In the genomic region with DNA sequence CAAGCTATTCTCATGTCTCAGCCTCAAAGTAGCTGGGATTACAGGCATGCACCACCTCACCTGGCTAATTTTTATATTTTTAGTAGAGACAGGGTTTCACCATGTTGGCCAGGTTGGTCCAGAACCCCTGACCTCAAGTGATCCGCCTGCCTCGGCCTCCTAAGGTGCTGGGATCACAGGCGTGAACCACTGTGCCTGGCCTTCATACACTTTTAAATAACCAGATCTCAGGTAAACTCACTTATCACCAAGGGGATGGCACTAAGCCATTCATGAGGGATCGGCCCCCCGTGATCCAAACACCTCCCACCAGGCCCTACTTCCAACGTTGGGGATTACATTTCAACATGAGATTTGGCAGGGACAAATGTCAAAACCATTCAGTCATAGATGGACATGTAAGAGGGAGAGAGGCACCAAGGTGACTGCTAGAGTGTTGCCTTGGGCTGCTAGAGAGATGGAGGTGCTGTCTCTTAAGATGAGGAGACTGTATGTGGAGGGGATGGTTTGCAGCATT, we compare ENCODE assay signal across 29 cellular contexts.
"Had no signal": no experiment of that assay in that cellular context is flagged by ENCODE, and none has a peak within 500 bp of the region (broad histone marks: within the 10 kb centered on the region; RNA-seq: fewer than 3 reads in every experiment).

No MANE protein-coding gene starts in this region.

- H3K4me1 ChIP-seq: adrenal gland, colonic mucosa, gastroesophageal sphincter, pancreas, psoas muscle, testis, uterus had no signal

- H3K27ac ChIP-seq: adrenal gland, body of pancreas, colonic mucosa, dorsolateral prefrontal cortex, gastroesophageal sphincter, hepatocyte, pancreas, psoas muscle, SK-N-MC, testis, uterus had no signal

- H3K27me3 ChIP-seq: adrenal gland, body of pancreas, colonic mucosa, dorsolateral prefrontal cortex, gastroesophageal sphincter, hepatocyte, pancreas, testis, uterus had no signal

- H3K79me2 ChIP-seq: hepatocyte had no signal

- H3K27me3 Mint-ChIP-seq: activated naive CD8-positive, alpha-beta T cell treated with anti-CD3 and anti-CD28 coated beads for 36 hours had no signal

- DNase-seq: activated CD4-positive, alpha-beta T cell treated with anti-CD3 and anti-CD28 coated beads, Interleukin-2, amount 10 ng/mL, durations not matched to agents 7 days and 5 days; activated CD4-positive, CD25-positive, alpha-beta regulatory T cell treated with anti-CD3 and anti-CD28 coated beads, Interleukin-2, amount 50 U/mL, for 72 hours; activated CD8-positive, alpha-beta T cell treated with anti-CD3 and anti-CD28 coated beads, Interleukin-2, amount 10 ng/mL, durations not matched to agents 7 days and 5 days; activated naive CD4-positive, alpha-beta T cell treated with anti-CD3 and anti-CD28 coated beads for 36 hours; activated naive CD8-positive, alpha-beta T cell treated with anti-CD3 and anti-CD28 coated beads for 36 hours; activated T-cell treated with anti-CD3 and anti-CD28 coated beads, Interleukin-2, amount 50 U/mL, for 48 hours; colonic mucosa; effector memory CD4-positive, alpha-beta T cell; kidney; left colon; midbrain; naive thymus-derived CD4-positive, alpha-beta T cell; nucleus accumbens; stimulated activated CD4-positive, alpha-beta T cell treated with anti-CD3 and anti-CD28 coated beads, Interleukin-15, amount 100 ng/mL, for 24 hours; stimulated activated CD4-positive, alpha-beta T cell treated with anti-CD3 and anti-CD28 coated beads, Interleukin-2, amount 100 ng/mL, for 24 hours; stimulated activated naive CD8-positive, alpha-beta T cell treated with anti-CD3 and anti-CD28 coated beads, Interleukin-15, Interleukin-2, amounts not matched to agents 100 U/mL and 50 U/mL, for 24 hours; SW 1271; T-helper 2 cell; trophoblast cell had no signal

- ATAC-seq: activated CD8-positive, alpha-beta T cell treated with anti-CD3 and anti-CD28 coated beads, Interleukin-2, amount 10 ng/mL, durations not matched to agents 7 days and 5 days; body of pancreas; gastroesophageal sphincter; left colon; naive thymus-derived CD4-positive, alpha-beta T cell; pancreas; psoas muscle; stimulated activated naive CD8-positive, alpha-beta T cell treated with anti-CD3 and anti-CD28 coated beads, Interleukin-15, Interleukin-2, amounts not matched to agents 100 U/mL and 50 U/mL, for 24 hours had no signal

- H3K4me3 Mint-ChIP-seq: activated CD4-positive, alpha-beta T cell treated with anti-CD3 and anti-CD28 coated beads, Interleukin-2, amount 10 ng/mL, durations not matched to agents 7 days and 5 days; activated CD8-positive, alpha-beta T cell treated with anti-CD3 and anti-CD28 coated beads, Interleukin-2, amount 10 ng/mL, durations not matched to agents 7 days and 5 days; activated naive CD4-positive, alpha-beta T cell treated with anti-CD3 and anti-CD28 coated beads for 36 hours; activated naive CD8-positive, alpha-beta T cell treated with anti-CD3 and anti-CD28 coated beads for 36 hours; naive thymus-derived CD4-positive, alpha-beta T cell had no signal

- H3K9me3 Mint-ChIP-seq: activated CD4-positive, alpha-beta T cell treated with anti-CD3 and anti-CD28 coated beads, Interleukin-2, amount 10 ng/mL, durations not matched to agents 7 days and 5 days; activated naive CD4-positive, alpha-beta T cell treated with anti-CD3 and anti-CD28 coated beads for 36 hours; activated naive CD8-positive, alpha-beta T cell treated with anti-CD3 and anti-CD28 coated beads for 36 hours; naive thymus-derived CD4-positive, alpha-beta T cell had no signal

- H3K4me2 ChIP-seq: hepatocyte had no signal

- H3K9me3 ChIP-seq: adrenal gland, body of pancreas, colonic mucosa, gastroesophageal sphincter, pancreas, psoas muscle, testis, uterus had no signal

- H2AFZ ChIP-seq: hepatocyte had no signal

- H3K36me3 Mint-ChIP-seq: activated naive CD8-positive, alpha-beta T cell treated with anti-CD3 and anti-CD28 coated beads for 36 hours had no signal

- H3K27ac Mint-ChIP-seq: activated CD4-positive, alpha-beta T cell treated with anti-CD3 and anti-CD28 coated beads, Interleukin-2, amount 10 ng/mL, durations not matched to agents 7 days and 5 days; activated CD8-positive, alpha-beta T cell treated with anti-CD3 and anti-CD28 coated beads, Interleukin-2, amount 10 ng/mL, durations not matched to agents 7 days and 5 days; activated naive CD4-positive, alpha-beta T cell treated with anti-CD3 and anti-CD28 coated beads for 36 hours; activated naive CD8-positive, alpha-beta T cell treated with anti-CD3 and anti-CD28 coated beads for 36 hours had no signal
